ENCODE assay signal across 9 cellular contexts in genomic region chr2:124039032-124039431, GRCh38. TPM values are rescaled to one million over a fixed set of nuclear protein-coding genes. Genes with fewer than 3 reads are reported as not detected.
"Had no signal": no experiment of that assay in that cellular context is flagged by ENCODE, and none has a peak within 500 bp of the region (broad histone marks: within the 10 kb centered on the region; RNA-seq: fewer than 3 reads in every experiment).

No MANE protein-coding gene starts in this region.

- H3K4me3 Mint-ChIP-seq: H9 had no signal

- FAIRE-seq: H54, HTR-8/SVneo, K562 had no signal

- H3K9me3 Mint-ChIP-seq: H9 had no signal

- ATAC-seq: K562 had no signal

- H3K4me3 ChIP-seq: K562 had no signal

- H3K27ac Mint-ChIP-seq: H9 had no signal

- DNase-seq: GOT3, H9, HCEC 1CT, IMR-90, KG1 had no signal

RNA-seq across cellular contexts. Expression of gene CNTNAP5, which starts 13.9 kb away (rescaled TPM):
- total RNA-seq: HT-29, IMR-90, K562 had no signal
- polyA plus RNA-seq: IMR-90, K562 had no signal
